In genomic region chr2:240999873-241000541, GRCh38 we compare ENCODE assay signal across 9 cellular contexts. TPM values are rescaled to one million over a fixed set of nuclear protein-coding genes. Genes with fewer than 3 reads are reported as not detected.
DNase-seq lines count a peak whose midpoint lies in the region; ATAC-seq, FAIRE-seq and TF ChIP-seq lines count a peak whose summit lies in the region.
"Had no signal": no experiment of that assay in that cellular context is flagged by ENCODE, and none has a peak within 500 bp of the region (broad histone marks: within the 10 kb centered on the region; RNA-seq: fewer than 3 reads in every experiment).

No MANE protein-coding gene starts in this region.

- peaks cover 55% of the 10 kb centered on the region for H3K27me3 Mint-ChIP-seq in nephron progenitor cell (ENCODE audit: low read depth, poor library complexity)

- peaks cover 33% of the 10 kb centered on the region for H3K4me1 Mint-ChIP-seq in nephron progenitor cell

- H3K79me2 ChIP-seq in endothelial cell of umbilical vein (ENCODE audit: control insufficient read depth, insufficient read depth, low read length): peaks cover 4% of the 10 kb centered on the region

- peak overlapping the region in 1 of 3 experiments; percentile 6 for H3K4me3 ChIP-seq in endothelial cell of umbilical vein (replicated peaks in 1 of 3; ENCODE audit: insufficient read depth in 1 of 3, low read depth in 1 of 3, low read length in 3 of 3)

- BruUV-seq in endothelial cell of umbilical vein (replicated peaks; lab: Mats Ljungman, UMichigan): TSS peak; percentile 15

- no peak for TF ChIP-seq POLR2A in endothelial cell of umbilical vein (IDR thresholded peaks at IDR 0.05; ENCODE audit: low read depth, low read length)

- ATAC-seq in Right ventricle myocardium inferior: no peak
- no peak for ATAC-seq in left ventricle myocardium superior
- no peak for ATAC-seq in HG03432 (IDR thresholded peaks at IDR 0.05; ENCODE audit: unreplicated experiment)
- no peak for ATAC-seq in HG02678 (IDR thresholded peaks at IDR 0.05; ENCODE audit: unreplicated experiment)

- H3K4me1 ChIP-seq in endothelial cell of umbilical vein (ENCODE audit: control insufficient read depth, extremely low read depth, insufficient read depth, low read length): peaks cover 12% of the 10 kb centered on the region

- H2AFZ ChIP-seq in endothelial cell of umbilical vein (ENCODE audit: low read depth, low read length): no peak overlapping the region

- H3K9me1 ChIP-seq in endothelial cell of umbilical vein (replicated peaks; ENCODE audit: control insufficient read depth, extremely low read depth, insufficient read depth, low read length): no peaks in the 10 kb centered on the region

- DNase-seq in Right ventricle myocardium inferior (ENCODE audit: missing footprints): peak; percentile 35
- DNase-seq in left ventricle myocardium superior: no peak
- no peak for DNase-seq in endothelial cell of umbilical vein (ENCODE audit: low read depth, low spot score)
- no peak for DNase-seq in nephron progenitor cell
- DNase-seq in NCI-H2196 (lab: John Stamatoyannopoulos, UW; ENCODE audit: unreplicated experiment): no peak
- DNase-seq in stimulated activated CD4-positive, alpha-beta T cell treated with anti-CD3 and anti-CD28 coated beads, Interleukin-2, amount 100 ng/mL, for 48 hours: no peak
- DNase-seq: activated effector memory CD4-positive, alpha-beta T cell treated with Interleukin-2 at 50 U/mL for 16 hours had no signal

- no peak overlapping the region for H3K9ac ChIP-seq in endothelial cell of umbilical vein (replicated peaks; ENCODE audit: extremely low read depth, insufficient read depth, low read length)

- H3K27me3 ChIP-seq in endothelial cell of umbilical vein (ENCODE audit: control insufficient read depth in 2 of 2, insufficient read depth in 2 of 2, low read length in 2 of 2): no peaks in the 10 kb centered on the region

- CTCF ChIA-PET in endothelial cell of umbilical vein (lab: Charles Lee): interaction anchor here (2.4 kb wide), 1 partner anchor 10 kb away, joined by 13 read pairs; no protein-coding TSS in a partner anchor

- POLR2A ChIA-PET in endothelial cell of umbilical vein (lab: Charles Lee): interaction anchor here (0.9 kb wide), 1 partner anchor 8 kb away, joined by 3 read pairs; no protein-coding TSS in a partner anchor

- TF ChIP-seq CTCF in endothelial cell of umbilical vein (IDR thresholded peaks at IDR 0.05; ENCODE audit: extremely low read depth in 1 of 2, insufficient read depth in 1 of 2, low read depth in 1 of 2, low read length in 2 of 2) (no peak), nephron progenitor cell (IDR thresholded peaks at IDR 0.05) (no peak)

- H3K4me3 Mint-ChIP-seq in nephron progenitor cell: peak overlapping the region; percentile 64

- H3K9me3 ChIP-seq in endothelial cell of umbilical vein (replicated peaks; ENCODE audit: control insufficient read depth, insufficient read depth, low read length): no peaks in the 10 kb centered on the region

- no peak overlapping the region for H3K27ac ChIP-seq in endothelial cell of umbilical vein (ENCODE audit: insufficient read depth, low read depth, low read length)

- intact Hi-C loops in Right ventricle myocardium inferior (cut with DNase I) (no loop called here), left ventricle myocardium superior (cut with micrococcal nuclease) (no loop called here), endothelial cell of umbilical vein (cut with micrococcal nuclease) (loop anchor here (5.0 to 10.0 kb wide), 3 partner anchors 215 to 637 kb away; partner anchors contain the start of genes ATG4B, DUSP28, RNPEPL1 and THAP4)

- H3K4me2 ChIP-seq in endothelial cell of umbilical vein (ENCODE audit: insufficient read depth, low read length): no peak overlapping the region

- H3K27ac Mint-ChIP-seq in nephron progenitor cell: no peak overlapping the region

- H4K20me1 ChIP-seq in endothelial cell of umbilical vein (replicated peaks; ENCODE audit: control insufficient read depth, extremely low read depth, insufficient read depth, low read length): no peaks in the 10 kb centered on the region

- FAIRE-seq in endothelial cell of umbilical vein (lab: Jason Lieb, UNC): no peak

- no peaks in the 10 kb centered on the region for H3K36me3 Mint-ChIP-seq in nephron progenitor cell (ENCODE audit: low read depth)

- peaks cover 19% of the 10 kb centered on the region for H3K9me3 Mint-ChIP-seq in nephron progenitor cell

- dilution Hi-C loops in endothelial cell of umbilical vein (cut with MboI; ENCODE audit: extremely low pct_ligation_motif_present, low sequenced_read_pairs): no loop called here

- H3K36me3 ChIP-seq in endothelial cell of umbilical vein (ENCODE audit: control insufficient read depth in 2 of 2, extremely low read depth in 1 of 2, insufficient read depth in 2 of 2, low read length in 2 of 2): no peaks in the 10 kb centered on the region

TF ChIP-seq in endothelial cell of umbilical vein, 7 proteins besides CTCF, POLR2A, EP300 and RAD21:
- TF ChIP-seq MAX (IDR thresholded peaks at IDR 0.05; ENCODE audit: insufficient read depth, insufficient read length): no peak
- TF ChIP-seq EZH2 (IDR thresholded peaks at IDR 0.05; ENCODE audit: borderline replicate concordance, low read depth, low read length, severe bottlenecking): no peak
- no peak for TF ChIP-seq POLR2AphosphoS5 (IDR thresholded peaks at IDR 0.05; ENCODE audit: insufficient read depth, low read depth, low read length)
- TF ChIP-seq GATA2 (IDR thresholded peaks at IDR 0.05; ENCODE audit: insufficient read depth, insufficient read length, low read depth, low read length): no peak
- no peak for TF ChIP-seq FOS (IDR thresholded peaks at IDR 0.05; ENCODE audit: borderline replicate concordance, insufficient read depth, low read length)
- no peak for TF ChIP-seq JUN (IDR thresholded peaks at IDR 0.05; ENCODE audit: borderline replicate concordance, insufficient read depth, insufficient read length, low read depth)
- no peak for TF ChIP-seq MYC (IDR thresholded peaks at IDR 0.05; ENCODE audit: low read depth, low read length)

RNA-seq across cellular contexts. Expression of gene SNED1, which starts 1.6 kb away (rescaled TPM):
- total RNA-seq in Right ventricle myocardium inferior (6.7 TPM), left ventricle myocardium superior (7.4 TPM), endothelial cell of umbilical vein (17.2 and 22.1 TPM in 2 replicates)
- 12.4 and 14.1 TPM in 2 replicates for polyA plus RNA-seq in endothelial cell of umbilical vein
- 6.9 and 7.2 TPM in 2 replicates for polyA plus RNA-seq in endothelial cell of umbilical vein (2011; cell fraction: cytosol; rRNA removed)
- polyA plus RNA-seq in endothelial cell of umbilical vein (2011; cell fraction: nucleus; rRNA removed): 18.9 and 23.5 TPM in 2 replicates
- polyA plus RNA-seq in endothelial cell of umbilical vein (2012): 10.1 and 19.7 TPM in 2 replicates
- polyA minus RNA-seq in endothelial cell of umbilical vein: 14.8 and 26.7 TPM in 2 replicates
- polyA minus RNA-seq in endothelial cell of umbilical vein (2011; cell fraction: cytosol; rRNA and poly(A)+ RNA removed): 1.8 TPM
- polyA minus RNA-seq in endothelial cell of umbilical vein (2011; cell fraction: nucleus; rRNA and poly(A)+ RNA removed): 21.3 and 35.4 TPM in 2 replicates
